8 cellular contexts compared by ENCODE assay signal in the genomic region with DNA sequence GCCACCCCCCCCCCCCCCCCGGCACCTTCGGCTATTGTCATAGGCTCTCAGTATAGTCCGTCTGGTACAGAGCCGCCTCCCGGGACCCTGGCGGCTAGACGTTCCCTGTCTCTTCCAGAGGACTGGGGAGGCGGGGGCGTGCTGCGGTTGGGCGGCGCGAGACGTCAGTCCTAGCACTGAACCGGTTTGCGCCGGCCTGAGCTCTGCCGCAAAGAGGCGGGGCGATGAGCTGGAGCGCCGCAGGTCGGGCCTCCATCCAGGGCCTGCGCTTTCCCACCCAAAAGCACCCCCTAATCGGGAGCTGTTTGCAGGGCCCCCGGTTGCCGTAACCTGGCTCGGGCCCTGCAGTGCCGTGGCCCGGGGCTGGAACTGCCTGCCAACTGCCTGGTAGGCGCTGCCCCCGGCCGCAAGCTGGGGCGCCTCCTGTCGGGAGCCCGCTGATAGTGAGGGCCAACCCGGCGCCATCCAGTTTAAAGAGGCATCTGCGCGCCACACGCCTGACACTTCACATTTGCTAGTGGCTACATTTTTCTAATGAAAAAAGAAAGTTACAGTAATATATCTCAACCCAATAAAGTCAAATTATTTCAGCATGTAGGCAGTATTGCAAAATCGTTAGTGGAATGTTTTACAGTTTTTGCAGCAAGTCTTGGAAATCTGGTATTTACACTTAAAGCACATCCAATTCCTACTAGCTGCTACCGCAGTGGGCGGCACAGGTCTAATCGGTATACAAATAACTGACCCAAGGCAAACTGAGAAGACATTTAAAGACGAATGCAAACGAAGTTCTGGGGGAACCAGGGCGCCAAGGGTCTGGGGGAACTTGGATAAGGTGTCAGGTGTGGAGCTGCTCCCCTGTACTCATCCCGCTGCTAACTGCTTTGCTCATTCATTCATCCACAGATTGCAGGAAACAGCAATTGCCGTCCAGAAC. TPM values are rescaled to one million over a fixed set of nuclear protein-coding genes. Genes with fewer than 3 reads are reported as not detected.
DNase-seq lines count a peak whose midpoint lies in the region; ATAC-seq and TF ChIP-seq lines count a peak whose summit lies in the region.

No MANE protein-coding gene starts in this region.

- H3K27me3 ChIP-seq in body of pancreas (no peaks in the 10 kb centered on the region), iPS-18a (ENCODE audit: control insufficient read depth, insufficient read depth, low read length) (no peaks in the 10 kb centered on the region), smooth muscle cell (ENCODE audit: low read depth) (no peaks in the 10 kb centered on the region)

- peaks cover 40% of the 10 kb centered on the region for H3K79me2 ChIP-seq in smooth muscle cell (ENCODE audit: low read depth)

- peaks cover 37% of the 10 kb centered on the region for H4K20me1 ChIP-seq in smooth muscle cell (ENCODE audit: low read depth)

- no peaks in the 10 kb centered on the region for H3K9me3 ChIP-seq in body of pancreas
- H3K9me3 ChIP-seq in iPS-18a (ENCODE audit: control insufficient read depth, low read depth, low read length): no peaks in the 10 kb centered on the region
- no peaks in the 10 kb centered on the region for H3K9me3 ChIP-seq in smooth muscle cell (replicated peaks; ENCODE audit: low read depth)

- H3K36me3 ChIP-seq in body of pancreas (replicated peaks in 1 of 2; ENCODE audit: insufficient read depth in 1 of 2, low read depth in 2 of 2) (no peaks in the 10 kb centered on the region), iPS-18a (ENCODE audit: control insufficient read depth, low read depth, low read length) (no peaks in the 10 kb centered on the region), smooth muscle cell (ENCODE audit: low read depth) (no peaks in the 10 kb centered on the region)

- H3K4me2 ChIP-seq in smooth muscle cell: peak overlapping the region; percentile 81

- peak overlapping the region; percentile 6 for H2AFZ ChIP-seq in smooth muscle cell (ENCODE audit: low read depth)

- WGBS in body of pancreas, 2 donors: 1 to 3% methylated on average over 21 to 50 of the region's 50 CpGs
- 2% methylated on average over 46 of the region's 50 CpGs for WGBS in smooth muscle cell (ENCODE audit: low lambda C conversion rate)

- peaks cover 9% of the 10 kb centered on the region for H3F3A ChIP-seq in smooth muscle cell (ENCODE audit: low read depth)

- no peak for DNase-seq in GM13977 (ENCODE audit: low spot score)
- DNase-seq in NCI-H146 treated with DMSO at 0.1 percent for 48 hours (lab: John Stamatoyannopoulos, UW; ENCODE audit: unreplicated experiment): peak; percentile 95
- peak; percentile 98 for DNase-seq in T-helper 22 cell (ENCODE audit: low read depth)
- peak; percentile 98 to 99 (median 99) for DNase-seq in body of pancreas
- peak; percentile 100 for DNase-seq in smooth muscle cell (lab: John Stamatoyannopoulos, UW; ENCODE audit: unreplicated experiment)
- no peak for DNase-seq in LoVo (ENCODE audit: low spot score)

- TF ChIP-seq CTCF in GM13977 (IDR thresholded peaks at IDR 0.05; ENCODE audit: extremely low read depth, insufficient read depth, missing control alignments): peak; percentile 80
- TF ChIP-seq CTCF in body of pancreas (IDR thresholded peaks at IDR 0.05): peak; percentile 71 to 96 (median 84)
- TF ChIP-seq CTCF in smooth muscle cell (IDR thresholded peaks at IDR 0.05; ENCODE audit: borderline replicate concordance, insufficient read depth, poor library complexity, severe bottlenecking): peak; percentile 79

- peak overlapping the region; percentile 81 for H3K9ac ChIP-seq in iPS-18a (ENCODE audit: low read length)
- H3K9ac ChIP-seq in smooth muscle cell (ENCODE audit: low read depth): peak overlapping the region; percentile 73

- peak overlapping the region; percentile 92 to 100 (median 93) for H3K27ac ChIP-seq in body of pancreas
- H3K27ac ChIP-seq in iPS-18a (ENCODE audit: low read length): peak overlapping the region; percentile 70
- peak overlapping the region; percentile 69 for H3K27ac ChIP-seq in smooth muscle cell (ENCODE audit: low read depth)

- peak; percentile 24 to 68 (median 68) for TF ChIP-seq POLR2A in body of pancreas (IDR thresholded peaks at IDR 0.05)

- in situ Hi-C loops in GM13977 (cut with MboI; ENCODE audit: low pct_unique_long_range_greater_than_20kb, low sequenced_read_pairs, unreplicated experiment): no loop called here

- ATAC-seq in HG02840 (IDR thresholded peaks at IDR 0.05; ENCODE audit: low FRiP score, unreplicated experiment) (peak; percentile 87), body of pancreas (peak; percentile 90)

- H3K4me3 ChIP-seq in body of pancreas (peak overlapping the region in 1 of 2 donors; percentile 42), iPS-18a (ENCODE audit: low read length) (peak overlapping the region; percentile 64), smooth muscle cell (peak overlapping the region; percentile 52)

- intact Hi-C loops in body of pancreas (cut with DNase I): no loop called here

- H3K4me1 ChIP-seq in body of pancreas: peaks cover 35% of the 10 kb centered on the region
- H3K4me1 ChIP-seq in iPS-18a (ENCODE audit: control insufficient read depth, low read depth, low read length): peaks cover 11% of the 10 kb centered on the region
- peaks cover 21% of the 10 kb centered on the region for H3K4me1 ChIP-seq in smooth muscle cell (ENCODE audit: low read depth)

RNA-seq across cellular contexts. Expression of a gene that starts 0.8 kb away (rescaled TPM):
- 10 to 100 TPM; 66.4 to 79.4 TPM for total RNA-seq in body of pancreas
- total RNA-seq in smooth muscle cell: 136 and 151 TPM in 2 replicates
- 79.3 and 85.1 TPM in 2 replicates for polyA plus RNA-seq in smooth muscle cell

Comparison
In these comparisons a context has a peak if more than half of its experiments do, and no peak if none do; other contexts are left out.
1. DNase-seq: peak in NCI-H146 treated with DMSO at 0.1 percent for 48 hours (single experiment), T-helper 22 cell (single experiment), body of pancreas (4 of 4) and smooth muscle cell (single experiment); none in GM13977 (single experiment) and LoVo (single experiment).
2. Peak in every context shown above with its lines, with median percentiles within 50 percentile points of each other: CTCF ChIP-seq and H3K27ac ChIP-seq.